Comparison of ENCODE assay signal across 13 cellular contexts in genomic region chr9:91177081-91177480, GRCh38.
DNase-seq lines count a peak whose midpoint lies in the region; ATAC-seq and TF ChIP-seq lines count a peak whose summit lies in the region.
"Had no signal": no experiment of that assay in that cellular context is flagged by ENCODE, and none has a peak within 500 bp of the region (broad histone marks: within the 10 kb centered on the region; RNA-seq: fewer than 3 reads in every experiment).

No MANE protein-coding gene starts in this region.

- H3K27ac Mint-ChIP-seq in activated CD4-positive, alpha-beta memory T cell treated with anti-CD3 and anti-CD28 coated beads, Interleukin-2, amount 10 ng/mL, durations not matched to agents 7 days and 5 days = peak overlapping the region; percentile 92
- H3K27ac Mint-ChIP-seq in stimulated activated memory B cell treated with anti-CD40 and anti-IgM and Interleukin-4, amounts not matched to agents 10 μg/mL and 1 μg/mL and 100 μg/mL, for 72 hours = peak overlapping the region; percentile 86
- H3K27ac Mint-ChIP-seq: CD4-positive, CD25-positive, alpha-beta regulatory T cell had no signal

- H3K4me3 Mint-ChIP-seq in activated CD4-positive, alpha-beta memory T cell treated with anti-CD3 and anti-CD28 coated beads, Interleukin-2, amount 10 ng/mL, durations not matched to agents 7 days and 5 days = peak overlapping the region; percentile 40
- no peak overlapping the region for H3K4me3 Mint-ChIP-seq in stimulated activated memory B cell treated with anti-CD40 and anti-IgM and Interleukin-4, amounts not matched to agents 10 μg/mL and 1 μg/mL and 100 μg/mL, for 72 hours
- H3K4me3 Mint-ChIP-seq: CD4-positive, CD25-positive, alpha-beta regulatory T cell had no signal

- H2BK20ac ChIP-seq in IMR-90 (ENCODE audit: low read depth, low read length) = peak overlapping the region; percentile 98

- 100% methylated on average over 2 of the region's 4 CpGs; no CpG with 5 or more reads in 1 of the 2 experiments for WGBS in IMR-90 (ENCODE audit: extremely low coverage in 2 of 2, insufficient read length in 1 of 2), 2 experiments
- 98% methylated on average over 4 of the region's 4 CpGs for WGBS in esophagus muscularis mucosa

- no TSS peak for BruUV-seq in IMR-90 (replicated peaks; lab: Mats Ljungman, UMichigan)

- peaks cover 71% of the 10 kb centered on the region for H3K4me1 Mint-ChIP-seq in activated CD4-positive, alpha-beta memory T cell treated with anti-CD3 and anti-CD28 coated beads, Interleukin-2, amount 10 ng/mL, durations not matched to agents 7 days and 5 days
- H3K4me1 Mint-ChIP-seq in stimulated activated memory B cell treated with anti-CD40 and anti-IgM and Interleukin-4, amounts not matched to agents 10 μg/mL and 1 μg/mL and 100 μg/mL, for 72 hours = peaks cover 52% of the 10 kb centered on the region

- dilution Hi-C loops in IMR-90 (cut with HindIII; ENCODE audit: low sequenced_read_pairs, unreplicated experiment) = no loop called here

- peaks cover 14% of the 10 kb centered on the region for H3K9me1 ChIP-seq in IMR-90 (ENCODE audit: insufficient read depth, low read length)

- CTCF ChIA-PET in IMR-90 (lab: Yijun Ruan, JAX) = no interaction called here
- CTCF ChIA-PET in activated CD4-positive, alpha-beta memory T cell treated with anti-CD3 and anti-CD28 coated beads, Interleukin-2, amount 10 ng/mL, durations not matched to agents 7 days and 5 days (lab: Charles Lee) = interaction anchor here (1.5 to 5.0 kb wide), 4 partner anchors 12 to 76 kb away, joined by 5 to 32 read pairs (median 9); no protein-coding TSS in a partner anchor

- peak overlapping the region; percentile 98 for H3K4ac ChIP-seq in IMR-90 (ENCODE audit: low read depth, low read length)

- H3K14ac ChIP-seq in IMR-90 (replicated peaks; ENCODE audit: low read depth, low read length) = 0 out of 2 replicates have a peak overlapping the region, but pooled peaks have one; percentile 84

- peaks cover 15% of the 10 kb centered on the region for H3K9me3 Mint-ChIP-seq in activated CD4-positive, alpha-beta memory T cell treated with anti-CD3 and anti-CD28 coated beads, Interleukin-2, amount 10 ng/mL, durations not matched to agents 7 days and 5 days
- peaks cover 7% of the 10 kb centered on the region for H3K9me3 Mint-ChIP-seq in stimulated activated memory B cell treated with anti-CD40 and anti-IgM and Interleukin-4, amounts not matched to agents 10 μg/mL and 1 μg/mL and 100 μg/mL, for 72 hours

- peak overlapping the region; percentile 34 for H3K18ac ChIP-seq in IMR-90 (ENCODE audit: low read depth, low read length)

- H3K27ac ChIP-seq in IMR-90 (ENCODE audit: insufficient read depth, low read length) = no peak overlapping the region
- no peak overlapping the region for H3K27ac ChIP-seq in esophagus muscularis mucosa (replicated peaks in 1 of 4)

- TF ChIP-seq RAD21 in IMR-90 (IDR thresholded peaks at IDR 0.05; ENCODE audit: low read length) = no peak

- H3K79me1 ChIP-seq in IMR-90 (ENCODE audit: low read depth in 1 of 2, low read length in 2 of 2) = peaks cover 3 to 8% of the 10 kb centered on the region in 2 experiments; a peak in 2 of 4 replicates

- H4K20me1 ChIP-seq in IMR-90 (ENCODE audit: insufficient read depth, low read length) = no peaks in the 10 kb centered on the region

- H4K5ac ChIP-seq in IMR-90 (ENCODE audit: low read depth, low read length) = peak overlapping the region; percentile 39; the same call in 1 of the 2 replicates

- H3K27me3 Mint-ChIP-seq in activated CD4-positive, alpha-beta memory T cell treated with anti-CD3 and anti-CD28 coated beads, Interleukin-2, amount 10 ng/mL, durations not matched to agents 7 days and 5 days = no peaks in the 10 kb centered on the region
- H3K27me3 Mint-ChIP-seq in stimulated activated memory B cell treated with anti-CD40 and anti-IgM and Interleukin-4, amounts not matched to agents 10 μg/mL and 1 μg/mL and 100 μg/mL, for 72 hours = no peaks in the 10 kb centered on the region

- peak overlapping the region; percentile 60 for H2AK5ac ChIP-seq in IMR-90 (ENCODE audit: low read depth, low read length)

- H3K36me3 ChIP-seq in IMR-90 (ENCODE audit: control insufficient read depth, insufficient read depth, low read length) = no peaks in the 10 kb centered on the region
- no peaks in the 10 kb centered on the region for H3K36me3 ChIP-seq in esophagus muscularis mucosa

- no peak overlapping the region for H3K4me2 ChIP-seq in IMR-90 (ENCODE audit: low read depth, low read length)

- POLR2A ChIA-PET in IMR-90 (lab: Charles Lee; ENCODE audit: unreplicated experiment) = no interaction called here
- POLR2A ChIA-PET in activated CD4-positive, alpha-beta memory T cell treated with anti-CD3 and anti-CD28 coated beads, Interleukin-2, amount 10 ng/mL, durations not matched to agents 7 days and 5 days (lab: Charles Lee) = interaction anchor here (0.6 to 7.1 kb wide), 18 partner anchors 10 to 249 kb away, joined by 3 to 132 read pairs (median 6); partner anchors contain the start of gene NFIL3

- H2BK15ac ChIP-seq in IMR-90 (ENCODE audit: low read depth, low read length) = peak overlapping the region; percentile 62; the same call in 2 of the 3 replicates

- peak overlapping the region; percentile 83 for H2AK9ac ChIP-seq in IMR-90 (replicated peaks; ENCODE audit: low read depth, low read length, poor library complexity)

- H3K23ac ChIP-seq in IMR-90 (ENCODE audit: low read depth, low read length) = no peak overlapping the region

- H4K91ac ChIP-seq in IMR-90 (ENCODE audit: insufficient read depth, low read depth, low read length) = peak overlapping the region; percentile 94; the same call in 1 of the 2 replicates

- peaks cover 31% of the 10 kb centered on the region for H3K36me3 Mint-ChIP-seq in activated CD4-positive, alpha-beta memory T cell treated with anti-CD3 and anti-CD28 coated beads, Interleukin-2, amount 10 ng/mL, durations not matched to agents 7 days and 5 days (ENCODE audit: low read depth)
- peaks cover 7% of the 10 kb centered on the region for H3K36me3 Mint-ChIP-seq in stimulated activated memory B cell treated with anti-CD40 and anti-IgM and Interleukin-4, amounts not matched to agents 10 μg/mL and 1 μg/mL and 100 μg/mL, for 72 hours
- H3K36me3 Mint-ChIP-seq: CD4-positive, CD25-positive, alpha-beta regulatory T cell had no signal

- no peak for DNase-seq in IMR-90
- no peak for DNase-seq in activated CD4-positive, alpha-beta memory T cell treated with anti-CD3 and anti-CD28 coated beads, Interleukin-2, amount 10 ng/mL, durations not matched to agents 7 days and 5 days
- peak; percentile 55 for DNase-seq in esophagus muscularis mucosa (ENCODE audit: extremely low spot score)
- DNase-seq: activated CD4-positive, CD25-positive, alpha-beta regulatory T cell treated with anti-CD3 and anti-CD28 coated beads, Interleukin-2, amount 50 U/mL, for 72 hours; activated naive CD4-positive, alpha-beta T cell; CD4-positive, CD25-positive, alpha-beta regulatory T cell; kidney; NCI-H1092 treated with DMSO at 0.1 percent for 48 hours; NCI-H446 treated with DMSO at 0.1 percent for 48 hours had no signal

- no peaks in the 10 kb centered on the region for H3K9me3 ChIP-seq in IMR-90 (ENCODE audit: control insufficient read depth, insufficient read depth, low read length)
- H3K9me3 ChIP-seq in esophagus muscularis mucosa = peaks cover 0 to 1% (median 0%) of the 10 kb centered on the region in 4 donors

- TF ChIP-seq POLR2A in IMR-90 (IDR thresholded peaks at IDR 0.05; ENCODE audit: low read depth, low read length) = no peak
- no peak for TF ChIP-seq POLR2A in esophagus muscularis mucosa (IDR thresholded peaks at IDR 0.05; ENCODE audit: low read depth)

- intact Hi-C loops in IMR-90 (cut with micrococcal nuclease) (no loop called here), esophagus muscularis mucosa (cut with DNase I) (no loop called here)

- H3K27me3 ChIP-seq in IMR-90 (ENCODE audit: control insufficient read depth, insufficient read depth, low read length) (no peaks in the 10 kb centered on the region), esophagus muscularis mucosa (no peaks in the 10 kb centered on the region)

- no peak overlapping the region for H3K56ac ChIP-seq in IMR-90 (ENCODE audit: extremely low read depth, insufficient read depth, low read length)

- ATAC-seq in IMR-90 (ENCODE audit: low read depth) = no peak
- no peak for ATAC-seq in stimulated activated memory B cell treated with anti-CD40 and anti-IgM and Interleukin-4, amounts not matched to agents 10 μg/mL and 1 μg/mL and 100 μg/mL, for 72 hours
- no peak for ATAC-seq in activated CD4-positive, CD25-positive, alpha-beta regulatory T cell treated with anti-CD3 and anti-CD28 coated beads, Interleukin-2, amount 50 U/mL, for 24 hours
- no peak for ATAC-seq in GM19324 (IDR thresholded peaks at IDR 0.05; ENCODE audit: low FRiP score, unreplicated experiment)
- ATAC-seq in HG03354 (IDR thresholded peaks at IDR 0.05; ENCODE audit: poor library complexity, severe bottlenecking, unreplicated experiment) = no peak

- no peak for TF ChIP-seq EP300 in esophagus muscularis mucosa (IDR thresholded peaks at IDR 0.05)

- H4K8ac ChIP-seq in IMR-90 (ENCODE audit: low read depth in 2 of 2, low read length in 2 of 2) = peak overlapping the region in 1 of 2 experiments; percentile 91; a peak in 3 of 4 replicates

- peaks cover 10% of the 10 kb centered on the region for H3K4me1 ChIP-seq in IMR-90 (ENCODE audit: control insufficient read depth, insufficient read depth, low read length)
- no peaks in the 10 kb centered on the region for H3K4me1 ChIP-seq in esophagus muscularis mucosa

- no peak overlapping the region for H3K4me3 ChIP-seq in IMR-90 (ENCODE audit: insufficient read depth, low read depth, low read length)
- H3K4me3 ChIP-seq in esophagus muscularis mucosa = no peak overlapping the region

- TF ChIP-seq CTCF in IMR-90 (conservative IDR thresholded peaks at IDR 0.05; ENCODE audit: low read depth, low read length) = no peak
- no peak for TF ChIP-seq CTCF in esophagus muscularis mucosa (IDR thresholded peaks at IDR 0.05)

- in situ Hi-C loops in IMR-90 (cut with MboI; ENCODE audit: low sequenced_read_pairs) = no loop called here

- H3K9ac ChIP-seq in IMR-90 (ENCODE audit: low read depth, low read length) = no peak overlapping the region

- H2AFZ ChIP-seq in IMR-90 (replicated peaks; ENCODE audit: low read length, poor library complexity) = peak overlapping the region; percentile 26

- H2BK5ac ChIP-seq in IMR-90 (ENCODE audit: low read depth, low read length, poor library complexity, severe bottlenecking) = no peak overlapping the region

- peak overlapping the region; percentile 98 for H2BK120ac ChIP-seq in IMR-90 (ENCODE audit: low read depth, low read length)

TF ChIP-seq in IMR-90, 13 proteins besides CTCF, POLR2A, EP300 and RAD21 (continues in another document):
- TF ChIP-seq CEBPB (IDR thresholded peaks at IDR 0.05; ENCODE audit: low read depth, low read length) = no peak
- TF ChIP-seq NFE2L2 (IDR thresholded peaks at IDR 0.05; ENCODE audit: low read depth, low read length) = no peak
- TF ChIP-seq MXI1 (IDR thresholded peaks at IDR 0.05; ENCODE audit: borderline replicate concordance, low read depth, low read length) = no peak
